ENCODE assay signal across 18 cellular contexts in the genomic region with DNA sequence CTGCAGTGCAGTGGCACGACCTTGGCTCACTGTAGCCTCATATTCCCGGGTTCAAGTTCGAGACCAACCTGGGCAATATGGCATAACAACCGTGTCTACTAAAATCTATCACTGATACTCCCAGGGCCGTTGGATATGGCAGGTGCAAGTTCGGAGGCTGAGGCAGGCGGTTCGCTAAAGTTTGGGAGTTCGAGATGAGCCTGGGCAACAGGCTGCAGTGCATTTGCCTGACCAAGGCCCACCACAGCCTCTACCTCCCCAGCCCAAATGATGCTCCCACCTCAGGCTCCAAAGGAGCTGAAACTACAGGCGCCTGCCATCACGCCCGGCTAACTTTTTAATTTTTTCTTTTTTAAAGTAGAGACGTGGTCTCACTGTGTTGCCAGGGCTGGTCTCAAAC.
"Had no signal": no experiment of that assay in that cellular context is flagged by ENCODE, and none has a peak within 500 bp of the region (broad histone marks: within the 10 kb centered on the region; RNA-seq: fewer than 3 reads in every experiment).

No MANE protein-coding gene starts in this region.

- H3K4me3 ChIP-seq: lung, neural progenitor cell had no signal

- H3K27ac ChIP-seq: gastrocnemius medialis, neural progenitor cell, prostate gland, sigmoid colon, spleen, thoracic aorta, tibial nerve, upper lobe of left lung had no signal

- H3K36me3 Mint-ChIP-seq: naive thymus-derived CD4-positive, alpha-beta T cell; neural progenitor cell; stimulated activated naive B cell treated with anti-CD40 and anti-IgM and Interleukin-4, amounts not matched to agents 10 μg/mL and 1 μg/mL and 100 μg/mL, for 72 hours had no signal

- H3K36me3 ChIP-seq: gastrocnemius medialis, neural progenitor cell, prostate gland, sigmoid colon, spleen, thoracic aorta, tibial nerve, upper lobe of left lung had no signal

- H3K4me1 Mint-ChIP-seq: nephron, neural progenitor cell had no signal

- H3K4me2 ChIP-seq: neural progenitor cell had no signal

- H3K27me3 ChIP-seq: neural progenitor cell had no signal

- H3K9ac ChIP-seq: neural progenitor cell had no signal

- H3K4me1 ChIP-seq: neural progenitor cell had no signal

- H3K9me3 ChIP-seq: gastrocnemius medialis, prostate gland, sigmoid colon, spleen, thoracic aorta, tibial nerve, upper lobe of left lung had no signal

- H3K9me3 Mint-ChIP-seq: effector memory CD8-positive, alpha-beta T cell; stimulated activated naive B cell treated with anti-CD40 and anti-IgM and Interleukin-4, amounts not matched to agents 10 μg/mL and 1 μg/mL and 100 μg/mL, for 72 hours; stimulated activated naive CD8-positive, alpha-beta T cell treated with anti-CD3 and anti-CD28 coated beads, Interleukin-15, Interleukin-2, amounts not matched to agents 100 ng/mL and 50 ng/mL, for 24 hours had no signal

- H2AFZ ChIP-seq: neural progenitor cell had no signal

- H3K27ac Mint-ChIP-seq: nephron; neural progenitor cell; stimulated activated naive B cell treated with anti-CD40 and anti-IgM and Interleukin-4, amounts not matched to agents 10 μg/mL and 1 μg/mL and 100 μg/mL, for 72 hours had no signal

- DNase-seq: cortex of kidney; foreskin fibroblast; gastrocnemius medialis; right cardiac atrium; sigmoid colon; spleen; stimulated activated CD4-positive, alpha-beta T cell treated with anti-CD3 and anti-CD28 coated beads, Interleukin-4, amount 100 ng/mL, for 4 hours; stimulated activated naive B cell treated with anti-CD40 and anti-IgM and Interleukin-4, amounts not matched to agents 10 μg/mL and 1 μg/mL and 100 μg/mL, for 72 hours; upper lobe of left lung had no signal
